ENCODE assay signal across 8 cellular contexts in genomic region chr2:16664809-16665745, GRCh38. TPM values are rescaled to one million over a fixed set of nuclear protein-coding genes. Genes with fewer than 3 reads are reported as not detected.
DNase-seq lines count a peak whose midpoint lies in the region; ATAC-seq and TF ChIP-seq lines count a peak whose summit lies in the region.

No MANE protein-coding gene starts in this region.

- peaks cover 7% of the 10 kb centered on the region for H3K27me3 ChIP-seq in mammary epithelial cell (ENCODE audit: insufficient read depth, low read length)
- H3K27me3 ChIP-seq in vagina: no peaks in the 10 kb centered on the region

- H3K27ac Mint-ChIP-seq in mesothelial cell of epicardium: no peak overlapping the region

- H3K4me3 Mint-ChIP-seq in mesothelial cell of epicardium: peak overlapping the region; percentile 76

- no peak overlapping the region for H3K9ac ChIP-seq in mammary epithelial cell (ENCODE audit: insufficient read depth, low read length)

- intact Hi-C loops in mammary epithelial cell (cut with micrococcal nuclease): loop anchor here (5.0 kb wide), 1 partner anchor 43 kb away; no protein-coding TSS in a partner anchor
- intact Hi-C loops in vagina (cut with DNase I): loop anchor here (5.0 to 10.0 kb wide), 2 partner anchors 48 to 1090 kb away; partner anchors contain the start of genes GEN1 and SMC6

- no TSS peak for BruUV-seq in mammary epithelial cell (replicated peaks; lab: Mats Ljungman, UMichigan)

- TF ChIP-seq CTCF in mammary epithelial cell (conservative IDR thresholded peaks at IDR 0.05 in 1 of 2, IDR thresholded peaks at IDR 0.05 in 1 of 2; ENCODE audit: extremely low read depth in 1 of 2, insufficient read depth in 1 of 2, low read depth in 1 of 2, low read length in 2 of 2): no peak
- TF ChIP-seq CTCF in mesothelial cell of epicardium (IDR thresholded peaks at IDR 0.05; ENCODE audit: unreplicated experiment): no peak
- no peak for TF ChIP-seq CTCF in vagina (IDR thresholded peaks at IDR 0.05)

- H3K4me3 ChIP-seq in mammary epithelial cell (replicated peaks in 1 of 3; ENCODE audit: insufficient read depth in 1 of 3, low read depth in 2 of 3, low read length in 3 of 3): peak overlapping the region; percentile 39 to 63 (median 58)
- H3K4me3 ChIP-seq in vagina: peak overlapping the region; percentile 73 to 84

- peak overlapping the region; percentile 85 for H2AFZ ChIP-seq in mammary epithelial cell (ENCODE audit: low read depth, low read length)

- DNase-seq in mammary epithelial cell (no peak), mesothelial cell of epicardium (ENCODE audit: low spot score in 2 of 2, unreplicated experiment in 2 of 2) (no peak), vagina (ENCODE audit: extremely low spot score in 2 of 2) (peak in 1 of 2 donors; percentile 89), OCI-M1 (lab: John Stamatoyannopoulos, UW) (no peak), NCI-H526 (lab: John Stamatoyannopoulos, UW) (no peak)

- H3K36me3 ChIP-seq in mammary epithelial cell (ENCODE audit: insufficient read depth, low read length): no peaks in the 10 kb centered on the region
- H3K36me3 ChIP-seq in vagina: no peaks in the 10 kb centered on the region

- dilution Hi-C loops in mammary epithelial cell (cut with HindIII; ENCODE audit: low sequenced_read_pairs): loop anchor here (5.0 kb wide), 2 partner anchors 47 to 77 kb away; no protein-coding TSS in a partner anchor

- peak; percentile 26 for ATAC-seq in GM18498 (IDR thresholded peaks at IDR 0.05; ENCODE audit: unreplicated experiment)
- ATAC-seq in HG03159 (IDR thresholded peaks at IDR 0.05; ENCODE audit: unreplicated experiment): peak; percentile 24
- no peak for ATAC-seq in GM18873 (IDR thresholded peaks at IDR 0.05; ENCODE audit: low FRiP score, unreplicated experiment)

- no peaks in the 10 kb centered on the region for H3K9me3 ChIP-seq in mammary epithelial cell (replicated peaks; ENCODE audit: insufficient read depth, low read length)
- no peaks in the 10 kb centered on the region for H3K9me3 ChIP-seq in vagina

- H3K27me3 Mint-ChIP-seq in mesothelial cell of epicardium (ENCODE audit: low read depth): peaks cover 21% of the 10 kb centered on the region

- no peaks in the 10 kb centered on the region for H3K9me3 Mint-ChIP-seq in mesothelial cell of epicardium

- peak overlapping the region; percentile 90 for H3K4me2 ChIP-seq in mammary epithelial cell (ENCODE audit: insufficient read depth, low read depth, low read length)

- in situ Hi-C loops in mammary epithelial cell (cut with MboI; ENCODE audit: low sequenced_read_pairs in 2 of 2): no loop called here

- TF ChIP-seq POLR2A in vagina (IDR thresholded peaks at IDR 0.05): no peak

- H3K4me1 ChIP-seq in mammary epithelial cell (ENCODE audit: insufficient read depth, low read length): peaks cover 6% of the 10 kb centered on the region
- peaks cover 55% of the 10 kb centered on the region for H3K4me1 ChIP-seq in vagina

- no peaks in the 10 kb centered on the region for H3K79me2 ChIP-seq in mammary epithelial cell (ENCODE audit: insufficient read depth, low read length)

- peaks cover 18% of the 10 kb centered on the region for H3K4me1 Mint-ChIP-seq in mesothelial cell of epicardium

- H3K36me3 Mint-ChIP-seq in mesothelial cell of epicardium: no peaks in the 10 kb centered on the region

- H4K20me1 ChIP-seq in mammary epithelial cell (ENCODE audit: insufficient read depth, low read length): no peaks in the 10 kb centered on the region

- WGBS in mammary epithelial cell (ENCODE audit: low coverage, missing lambda C conversion rate): 11% methylated on average over 6 of the region's 33 CpGs

- H3K27ac ChIP-seq in mammary epithelial cell (ENCODE audit: insufficient read depth, low read depth, low read length): no peak overlapping the region
- H3K27ac ChIP-seq in vagina: peak overlapping the region; percentile 86

- CTCF ChIA-PET in mammary epithelial cell (lab: Charles Lee; ENCODE audit: low non-redundant PET): no interaction called here

RNA-seq across cellular contexts. Expression of gene CYRIA, which starts 0.6 kb away (rescaled TPM):
- total RNA-seq in mammary epithelial cell (1 to 10 TPM; 1.1 to 2.0 TPM), mesothelial cell of epicardium (3.9 to 4.5 TPM (median 4.0 TPM) in 3 replicates), vagina (12.5 TPM)
- 0.62 TPM for polyA plus RNA-seq in mammary epithelial cell
- polyA minus RNA-seq in mammary epithelial cell: 3.7 TPM
